In the genomic region with DNA sequence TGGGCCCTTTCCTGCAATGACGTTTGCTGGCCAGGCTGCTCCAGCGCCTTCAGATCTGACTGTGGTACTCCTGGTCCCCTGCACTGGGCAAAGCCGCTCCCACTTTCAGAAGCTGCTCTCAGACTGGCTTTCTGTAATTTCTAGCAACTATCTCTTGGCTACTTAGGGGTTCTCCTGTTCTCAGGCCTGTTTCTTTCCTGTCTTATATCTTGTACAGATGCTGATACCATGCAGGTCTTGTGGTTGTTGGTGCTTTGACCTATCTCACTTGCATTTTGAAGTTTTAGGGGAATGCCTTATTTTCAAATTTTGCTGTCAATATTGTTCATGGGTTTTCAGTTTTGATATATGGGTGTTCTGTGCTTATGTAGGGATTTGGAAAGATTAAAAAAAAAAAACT, we compare ENCODE assay signal across 12 cellular contexts.
"Had no signal": no experiment of that assay in that cellular context is flagged by ENCODE, and none has a peak within 500 bp of the region (broad histone marks: within the 10 kb centered on the region; RNA-seq: fewer than 3 reads in every experiment).

No MANE protein-coding gene starts in this region.

- H3K9me3 Mint-ChIP-seq: activated CD8-positive, alpha-beta T cell treated with anti-CD3 and anti-CD28 coated beads for 36 hours; T-helper 2 cell treated with Interferon-gamma antibody and Interleukin-4, amounts not matched to agents 5 μg/mL and 100 μg/mL, for 36 hours had no signal

- ATAC-seq: activated CD8-positive, alpha-beta T cell treated with anti-CD3 and anti-CD28 coated beads for 36 hours had no signal

- H3K4me3 Mint-ChIP-seq: activated B cell treated with CpG ODN at 0.5 μM for 24 hours; activated CD8-positive, alpha-beta T cell treated with anti-CD3 and anti-CD28 coated beads for 36 hours; naive B cell; stimulated activated naive CD8-positive, alpha-beta T cell treated with anti-CD3 and anti-CD28 coated beads, Interleukin-15, Interleukin-2, amounts not matched to agents 100 ng/mL and 50 ng/mL, for 24 hours; T-helper 2 cell treated with Interferon-gamma antibody and Interleukin-4, amounts not matched to agents 5 μg/mL and 100 μg/mL, for 36 hours had no signal

- DNase-seq: activated B cell treated with CpG ODN at 0.5 μM for 24 hours; activated CD4-positive, alpha-beta T cell treated with anti-CD3 and anti-CD28 coated beads for 48 hours; activated CD8-positive, alpha-beta T cell treated with anti-CD3 and anti-CD28 coated beads for 36 hours; activated naive CD4-positive, alpha-beta T cell; activated T-cell treated with anti-CD3 and anti-CD28 coated beads, Interleukin-2, amount 50 U/mL, for 48 hours; aorta; naive B cell; stimulated activated CD4-positive, alpha-beta T cell treated with anti-CD3 and anti-CD28 coated beads, Interleukin-15, amount 100 ng/mL, for 24 hours; stimulated activated CD4-positive, alpha-beta T cell treated with anti-CD3 and anti-CD28 coated beads, Interleukin-4, amount 100 ng/mL, for 1 hour; trophoblast cell had no signal

- H3K4me1 Mint-ChIP-seq: activated B cell treated with CpG ODN at 0.5 μM for 24 hours had no signal

- H3K27ac Mint-ChIP-seq: activated B cell treated with CpG ODN at 0.5 μM for 24 hours; activated CD8-positive, alpha-beta T cell treated with anti-CD3 and anti-CD28 coated beads for 36 hours; stimulated activated naive CD8-positive, alpha-beta T cell treated with anti-CD3 and anti-CD28 coated beads, Interleukin-15, Interleukin-2, amounts not matched to agents 100 ng/mL and 50 ng/mL, for 24 hours; T-helper 2 cell treated with Interferon-gamma antibody and Interleukin-4, amounts not matched to agents 5 μg/mL and 100 μg/mL, for 36 hours had no signal
